29 cellular contexts compared by ENCODE assay signal in the genomic region with DNA sequence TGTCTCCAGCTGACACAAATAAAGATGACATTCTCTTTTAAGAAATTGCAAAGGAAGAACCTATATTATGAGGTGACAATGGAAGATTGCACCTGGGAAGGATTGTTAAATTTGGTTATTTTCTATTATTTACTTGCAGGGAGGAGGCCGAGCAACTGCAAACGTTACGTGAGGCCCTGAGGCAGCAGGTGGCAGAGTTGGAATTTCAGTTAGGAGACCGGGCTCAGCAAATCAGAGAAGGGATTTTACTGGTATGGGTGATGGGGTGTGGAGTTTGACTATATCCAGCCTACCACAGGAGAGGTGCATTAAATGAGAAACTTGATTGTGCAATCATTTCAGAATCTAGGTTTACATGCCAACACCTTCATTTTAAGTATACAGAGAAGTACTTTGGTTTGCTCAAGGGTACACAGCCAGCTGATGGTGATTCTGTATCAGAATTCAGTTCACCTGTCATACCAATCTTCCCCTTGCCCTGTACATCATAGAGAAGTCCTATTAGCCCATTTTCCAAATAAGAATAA. TPM values are rescaled to one million over a fixed set of nuclear protein-coding genes. Genes with fewer than 3 reads are reported as not detected.
"Had no signal": no experiment of that assay in that cellular context is flagged by ENCODE, and none has a peak within 500 bp of the region (broad histone marks: within the 10 kb centered on the region; RNA-seq: fewer than 3 reads in every experiment).

No MANE protein-coding gene starts in this region.

- H3K9me3 Mint-ChIP-seq: activated T-helper 1 cell treated with anti-CD3 and anti-CD28 coated beads, Interleukin-12 subunit alpha, Interleukin-12 subunit beta, Interleukin-2, Interleukin-4 antibody, amounts not matched to agents 30 ng/mL and 10 ng/mL and 1 ng/mL, durations not matched to agents 14 hours and 24 hours and 36 hours; T-helper 2 cell treated with Interferon-gamma antibody and Interleukin-4, amounts not matched to agents 5 μg/mL and 100 μg/mL, for 36 hours had no signal

- H3K4me3 ChIP-seq: breast epithelium, SJCRH30 had no signal

- ATAC-seq: activated CD8-positive, alpha-beta T cell treated with anti-CD3 and anti-CD28 coated beads, Interleukin-2, amount 10 ng/mL, durations not matched to agents 7 days and 5 days; Panc1; Right ventricle myocardium inferior had no signal

- H3K27ac Mint-ChIP-seq: activated CD8-positive, alpha-beta T cell treated with anti-CD3 and anti-CD28 coated beads, Interleukin-2, amount 10 ng/mL, durations not matched to agents 7 days and 5 days; activated naive CD4-positive, alpha-beta T cell treated with anti-CD3 and anti-CD28 coated beads, Interleukin-2, amount 50 U/mL, for 24 hours; activated T-helper 1 cell treated with anti-CD3 and anti-CD28 coated beads, Interleukin-12 subunit alpha, Interleukin-12 subunit beta, Interleukin-2, Interleukin-4 antibody, amounts not matched to agents 30 ng/mL and 10 ng/mL and 1 ng/mL, durations not matched to agents 14 hours and 24 hours and 36 hours; T-helper 2 cell treated with Interferon-gamma antibody and Interleukin-4, amounts not matched to agents 5 μg/mL and 100 μg/mL, for 36 hours had no signal

- H3K4me3 Mint-ChIP-seq: activated CD8-positive, alpha-beta T cell treated with anti-CD3 and anti-CD28 coated beads, Interleukin-2, amount 10 ng/mL, durations not matched to agents 7 days and 5 days; activated naive CD4-positive, alpha-beta T cell treated with anti-CD3 and anti-CD28 coated beads, Interleukin-2, amount 50 U/mL, for 24 hours; activated T-helper 1 cell treated with anti-CD3 and anti-CD28 coated beads, Interleukin-12 subunit alpha, Interleukin-12 subunit beta, Interleukin-2, Interleukin-4 antibody, amounts not matched to agents 30 ng/mL and 10 ng/mL and 1 ng/mL, durations not matched to agents 14 hours and 24 hours and 36 hours; T-helper 2 cell treated with Interferon-gamma antibody and Interleukin-4, amounts not matched to agents 5 μg/mL and 100 μg/mL, for 36 hours had no signal

- H3K9ac ChIP-seq: SK-N-SH had no signal

- H3K4me2 ChIP-seq: SK-N-SH had no signal

- H3K27me3 Mint-ChIP-seq: activated naive CD4-positive, alpha-beta T cell treated with anti-CD3 and anti-CD28 coated beads, Interleukin-2, amount 50 U/mL, for 24 hours had no signal

- H3K36me3 Mint-ChIP-seq: activated naive CD4-positive, alpha-beta T cell treated with anti-CD3 and anti-CD28 coated beads, Interleukin-2, amount 50 U/mL, for 24 hours had no signal

- H3K27me3 ChIP-seq: breast epithelium, SJCRH30 had no signal

- DNase-seq: activated CD4-positive, alpha-beta T cell treated with anti-CD3 and anti-CD28 coated beads for 48 hours; activated CD4-positive, alpha-beta T cell treated with anti-CD3 and anti-CD28 coated beads, Interleukin-2, amount 50 U/mL, for 4 hours; activated CD4-positive, CD25-positive, alpha-beta regulatory T cell treated with anti-CD3 and anti-CD28 coated beads, Interleukin-2, amount 50 U/mL, for 72 hours; activated CD8-positive, alpha-beta memory T cell treated with anti-CD3 and anti-CD28 coated beads, Interleukin-2, amount 50 U/mL, for 48 hours; activated CD8-positive, alpha-beta T cell treated with anti-CD3 and anti-CD28 coated beads, Interleukin-2, amount 10 ng/mL, durations not matched to agents 7 days and 5 days; activated effector memory CD4-positive, alpha-beta T cell treated with Interleukin-2 at 50 U/mL for 16 hours; activated naive CD4-positive, alpha-beta T cell; activated T-cell treated with anti-CD3 and anti-CD28 coated beads, Interleukin-2, amount 50 U/mL, for 1 hour; aorta; caudate nucleus; KG1; NCI-H1048; NCI-H146; NCI-H2029; NCI-H345; NCI-H510A treated with DMSO at 0.1 percent for 48 hours; NCI-H82; OCI-M1; RPMI8226; SJCRH30; SK-N-SH; T-helper 1 cell had no signal

- H3K9me3 ChIP-seq: breast epithelium, SJCRH30, SK-N-SH had no signal

- H3K36me3 ChIP-seq: breast epithelium, SJCRH30 had no signal

- H3K4me1 ChIP-seq: breast epithelium, SJCRH30 had no signal

- H3K27ac ChIP-seq: breast epithelium, SJCRH30 had no signal

- H3K4me1 Mint-ChIP-seq: activated naive CD4-positive, alpha-beta T cell treated with anti-CD3 and anti-CD28 coated beads, Interleukin-2, amount 50 U/mL, for 24 hours had no signal

RNA-seq across cellular contexts. Expression of a gene that starts 35.2 kb away (rescaled TPM):
- total RNA-seq: activated CD8-positive, alpha-beta T cell treated with anti-CD3 and anti-CD28 coated beads, Interleukin-2, amount 10 ng/mL, durations not matched to agents 7 days and 5 days; activated T-helper 1 cell treated with anti-CD3 and anti-CD28 coated beads, Interleukin-12 subunit alpha, Interleukin-12 subunit beta, Interleukin-2, Interleukin-4 antibody, amounts not matched to agents 30 ng/mL and 10 ng/mL and 1 ng/mL, durations not matched to agents 14 hours and 24 hours and 36 hours; aorta; breast epithelium; M059J; Right ventricle myocardium inferior; SJCRH30 had no signal
- polyA plus RNA-seq: aorta, SK-N-SH had no signal
